ENCODE assay signal across 8 cellular contexts in genomic region chr1:37858931-37859506, GRCh38. TPM values are rescaled to one million over a fixed set of nuclear protein-coding genes. Genes with fewer than 3 reads are reported as not detected.
A peak's percentile ranks its signal among the peaks of the same experiment; 100 is the strongest.
DNase-seq lines count a peak whose midpoint lies in the region; TF ChIP-seq lines count a peak whose summit lies in the region.

No MANE protein-coding gene starts in this region.

- CTCF ChIA-PET in HEK293 (lab: Yijun Ruan, JAX), result interaction anchor here (0.7 to 3.2 kb wide), 25 partner anchors 8 to 1676 kb away, joined by 3 to 17 read pairs (median 5); partner anchors contain the start of genes CDCA8 and SF3A3

- H3K4me1 ChIP-seq in HEK293 (ENCODE audit: control insufficient read depth, insufficient read depth, low read length), result no peaks in the 10 kb centered on the region
- H3K4me1 ChIP-seq in ectodermal cell (ENCODE audit: control insufficient read depth, insufficient read depth, low read length), result no peaks in the 10 kb centered on the region
- H3K4me1 ChIP-seq in mononuclear cell (ENCODE audit: insufficient read depth, low read length), result peaks cover 55% of the 10 kb centered on the region

- H3K9me3 ChIP-seq in HEK293 (ENCODE audit: control insufficient read depth, insufficient read depth, low read depth, low read length) (no peaks in the 10 kb centered on the region), ectodermal cell (ENCODE audit: control insufficient read depth, low read length) (no peaks in the 10 kb centered on the region), mononuclear cell (ENCODE audit: low read depth, low read length) (no peaks in the 10 kb centered on the region)

- peaks cover 4 to 52% of the 10 kb centered on the region in 2 experiments for H3K36me3 ChIP-seq in HEK293 (ENCODE audit: control insufficient read depth in 2 of 2, insufficient read depth in 1 of 2, low read length in 2 of 2)
- H3K36me3 ChIP-seq in ectodermal cell (ENCODE audit: control insufficient read depth, insufficient read depth, low read length), result peaks cover 8% of the 10 kb centered on the region

- DNase-seq in OCI-M1 (lab: John Stamatoyannopoulos, UW) (peak; percentile 71), GOT3 (lab: John Stamatoyannopoulos, UW) (no peak), NCI-H2081 (lab: John Stamatoyannopoulos, UW) (no peak)
- no peak for DNase-seq in stimulated activated CD4-positive, alpha-beta T cell treated with anti-CD3 and anti-CD28 coated beads, Interleukin-12 subunit alpha, Interleukin-12 subunit beta, amount 100 ng/mL, for 4 hours

- no peak for TF ChIP-seq CTCF in HEK293 (tag by site-specific recombination; IDR thresholded peaks at IDR 0.05)

- 6% methylated on average over 21 of the region's 21 CpGs for WGBS in ectodermal cell, 2 experiments

- POLR2A ChIA-PET in HEK293 (lab: Yijun Ruan, JAX), result interaction anchor here (0.7 to 1.9 kb wide), 17 partner anchors 9 to 262 kb away, joined by 3 to 26 read pairs (median 4); partner anchors contain the start of genes C1orf122, CDCA8, INPP5B and YRDC

- no peaks in the 10 kb centered on the region for H3K27me3 ChIP-seq in ectodermal cell (ENCODE audit: control insufficient read depth, insufficient read depth, low read length, poor library complexity, severe bottlenecking)
- no peaks in the 10 kb centered on the region for H3K27me3 ChIP-seq in mononuclear cell (ENCODE audit: insufficient read depth, low read length)

- H3K4me3 ChIP-seq in GM08714 (ENCODE audit: low read length), result peak overlapping the region; percentile 84
- peak overlapping the region; percentile 100 for H3K4me3 ChIP-seq in HEK293 (ENCODE audit: low read depth, low read length)
- H3K4me3 ChIP-seq in ectodermal cell (ENCODE audit: insufficient read depth, low read depth, low read length), result peak overlapping the region; percentile 82
- H3K4me3 ChIP-seq in mononuclear cell (ENCODE audit: low read length), result peak overlapping the region; percentile 87

- H3K27ac ChIP-seq in HEK293 (ENCODE audit: extremely low read depth, low read depth, low read length) (peak overlapping the region; percentile 4; the same call in 1 of the 2 replicates), ectodermal cell (ENCODE audit: insufficient read depth, low read depth, low read length, poor library complexity, severe bottlenecking) (peak overlapping the region; percentile 67)

TF ChIP-seq in HEK293, 187 proteins besides CTCF, POLR2A, EP300 and RAD21:
- no peak for TF ChIP-seq GLIS2 (tag by site-specific recombination; IDR thresholded peaks at IDR 0.05)
- no peak for TF ChIP-seq ZNF274 (IDR thresholded peaks at IDR 0.05; ENCODE audit: low read length)
- no peak for TF ChIP-seq ZNF274 (tag by site-specific recombination; IDR thresholded peaks at IDR 0.05; ENCODE audit: borderline replicate concordance)
- TF ChIP-seq ZNF335 (tag by site-specific recombination; conservative IDR thresholded peaks at IDR 0.05), result 0 out of 2 replicates have a peak, but pooled peaks have one; percentile 94
- TF ChIP-seq ZNF24 (tag by site-specific recombination; IDR thresholded peaks at IDR 0.05), result no peak
- no peak for TF ChIP-seq ZNF202 (tag by site-specific recombination; IDR thresholded peaks at IDR 0.05; ENCODE audit: borderline replicate concordance)
- TF ChIP-seq ZNF121 (tag by site-specific recombination; IDR thresholded peaks at IDR 0.05), result no peak
- 0 out of 2 replicates have a peak, but pooled peaks have one; percentile 13 for TF ChIP-seq ZBTB7A (tag by site-specific recombination; IDR thresholded peaks at IDR 0.05; ENCODE audit: low read depth)
- TF ChIP-seq PRDM6 (tag by site-specific recombination; IDR thresholded peaks at IDR 0.05), result no peak
- no peak for TF ChIP-seq ZBTB8A (tag by site-specific recombination; IDR thresholded peaks at IDR 0.05)
- TF ChIP-seq ZEB2 (tag by site-specific recombination; IDR thresholded peaks at IDR 0.05), result no peak
- no peak for TF ChIP-seq SP7 (tag by site-specific recombination; IDR thresholded peaks at IDR 0.05)
- no peak for TF ChIP-seq ZBTB49 (tag by site-specific recombination; IDR thresholded peaks at IDR 0.05; ENCODE audit: low read depth)
- TF ChIP-seq ZIC2 (tag by site-specific recombination; IDR thresholded peaks at IDR 0.05), result no peak
- TF ChIP-seq ZNF184 (tag by site-specific recombination; IDR thresholded peaks at IDR 0.05), result no peak
- no peak for TF ChIP-seq ZNF670 (tag by site-specific recombination; IDR thresholded peaks at IDR 0.05; ENCODE audit: low read depth)
- no peak for TF ChIP-seq GFI1B (tag by site-specific recombination; IDR thresholded peaks at IDR 0.05)
- peak; percentile 77 for TF ChIP-seq MYNN (tag by site-specific recombination; IDR thresholded peaks at IDR 0.05; ENCODE audit: borderline replicate concordance)
- TF ChIP-seq ZFHX2 (tag by site-specific recombination; conservative IDR thresholded peaks at IDR 0.05), result no peak
- no peak for TF ChIP-seq ZNF169 (tag by site-specific recombination; IDR thresholded peaks at IDR 0.05)
- peak; percentile 62 for TF ChIP-seq ZNF76 (tag by site-specific recombination; IDR thresholded peaks at IDR 0.05; ENCODE audit: borderline replicate concordance, low read depth)
- peak; percentile 87 for TF ChIP-seq ZBTB17 (tag by site-specific recombination; IDR thresholded peaks at IDR 0.05)
- no peak for TF ChIP-seq ZSCAN30 (tag by site-specific recombination; IDR thresholded peaks at IDR 0.05)

RNA-seq across cellular contexts. Expression of gene MTF1, which starts 0.4 kb away (rescaled TPM):
- polyA plus RNA-seq in ectodermal cell (2013, experiment 1 of 4), result 11.6 TPM
- 12.0 TPM for polyA plus RNA-seq in ectodermal cell (2013, experiment 2 of 4)
- polyA plus RNA-seq in ectodermal cell (2013, experiment 3 of 4), result 6.2 TPM
- 6.9 TPM for polyA plus RNA-seq in ectodermal cell (2013, experiment 4 of 4)
- 8.2 TPM for total RNA-seq in mononuclear cell

RNA-seq across cellular contexts. Expression of gene YRDC, which starts 51.0 kb away (rescaled TPM):
- 16.4 TPM for polyA plus RNA-seq in ectodermal cell (2013, experiment 1 of 4)
- 18.6 TPM for polyA plus RNA-seq in ectodermal cell (2013, experiment 2 of 4)
- 16.0 TPM for polyA plus RNA-seq in ectodermal cell (2013, experiment 3 of 4)
- 16.0 TPM for polyA plus RNA-seq in ectodermal cell (2013, experiment 4 of 4)
- total RNA-seq in mononuclear cell, result 22.2 TPM

RNA-seq across cellular contexts. Expression of gene C1orf122, which starts 51.4 kb away (rescaled TPM):
- polyA plus RNA-seq in ectodermal cell (2013, experiment 1 of 4), result 35.7 TPM
- 36.8 TPM for polyA plus RNA-seq in ectodermal cell (2013, experiment 2 of 4)
- 40.7 TPM for polyA plus RNA-seq in ectodermal cell (2013, experiment 3 of 4)
- 37.2 TPM for polyA plus RNA-seq in ectodermal cell (2013, experiment 4 of 4)
- total RNA-seq in mononuclear cell, result 8.5 TPM
